Comparison of ENCODE assay signal across 24 cellular contexts in the genomic region with DNA sequence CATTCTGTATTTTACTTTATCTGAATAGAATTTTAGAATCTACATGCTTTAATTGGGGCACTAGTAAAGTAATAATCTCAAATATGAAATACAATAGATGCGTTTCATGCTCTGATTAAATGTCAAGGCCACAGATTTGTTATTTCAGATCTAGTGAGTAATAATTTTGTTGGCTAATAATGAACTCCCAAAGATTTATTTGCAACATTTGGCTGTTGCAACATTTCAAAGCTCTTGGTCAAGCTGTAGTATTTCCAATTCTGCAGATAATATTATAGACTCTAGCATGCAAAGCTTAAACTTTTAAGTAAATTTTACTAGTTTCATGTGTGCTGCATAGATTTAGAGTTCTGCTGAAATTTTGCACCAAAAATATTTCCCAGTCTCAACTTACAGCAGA. TPM values are rescaled to one million over a fixed set of nuclear protein-coding genes. Genes with fewer than 3 reads are reported as not detected.
DNase-seq lines count a peak whose midpoint lies in the region; ATAC-seq, FAIRE-seq and TF ChIP-seq lines count a peak whose summit lies in the region.
"Had no signal": no experiment of that assay in that cellular context is flagged by ENCODE, and none has a peak within 500 bp of the region (broad histone marks: within the 10 kb centered on the region; RNA-seq: fewer than 3 reads in every experiment).

No MANE protein-coding gene starts in this region.

- no peak for FAIRE-seq in small intestine (lab: Jason Lieb, UNC)
- FAIRE-seq: GM12891 had no signal

- intact Hi-C loops in Right ventricle myocardium superior (cut with DNase I) = no loop called here
- intact Hi-C loops in right cardiac atrium (cut with DNase I) = no loop called here

- H3K4me3 ChIP-seq in right cardiac atrium (ENCODE audit: low read length) (no peak overlapping the region), fibroblast of mammary gland (ENCODE audit: control insufficient read depth, low read depth, low read length) (no peak overlapping the region), skeletal muscle satellite cell (ENCODE audit: low read length) (no peak overlapping the region), MM.1S (ENCODE audit: low read length) (no peak overlapping the region), small intestine (ENCODE audit: low read depth in 1 of 2, low read length in 2 of 2) (no peak overlapping the region)
- H3K4me3 ChIP-seq: BLaER1, left lung, neural progenitor cell, tibial nerve had no signal

- no peak overlapping the region for H3K27ac ChIP-seq in right cardiac atrium (ENCODE audit: low read length)
- H3K27ac ChIP-seq in MM.1S (ENCODE audit: low read length) = no peak overlapping the region
- no peak overlapping the region for H3K27ac ChIP-seq in small intestine (ENCODE audit: low read depth in 1 of 2, low read length in 1 of 2)
- H3K27ac ChIP-seq: BLaER1, left lung, neural progenitor cell, tibial nerve had no signal

- H3K9ac ChIP-seq in skeletal muscle satellite cell (ENCODE audit: low read depth, low read length) = no peak overlapping the region
- H3K9ac ChIP-seq in MM.1S (ENCODE audit: low read length) = no peak overlapping the region
- H3K9ac ChIP-seq: BLaER1, neural progenitor cell had no signal

- no peaks in the 10 kb centered on the region for H3K27me3 ChIP-seq in right cardiac atrium (ENCODE audit: control insufficient read depth, insufficient read depth)
- no peaks in the 10 kb centered on the region for H3K27me3 ChIP-seq in skeletal muscle satellite cell (ENCODE audit: control insufficient read depth, insufficient read depth, low read length)
- H3K27me3 ChIP-seq in MM.1S (replicated peaks; ENCODE audit: insufficient read depth, low read length) = no peaks in the 10 kb centered on the region
- H3K27me3 ChIP-seq in small intestine (ENCODE audit: control insufficient read depth in 2 of 2, insufficient read depth in 2 of 2, low read length in 2 of 2) = no peaks in the 10 kb centered on the region
- H3K27me3 ChIP-seq: BLaER1, left lung, neural progenitor cell, tibial nerve had no signal

- no peaks in the 10 kb centered on the region for H3K9me3 ChIP-seq in right cardiac atrium (ENCODE audit: control insufficient read depth, low read length)
- no peaks in the 10 kb centered on the region for H3K9me3 ChIP-seq in skeletal muscle satellite cell (replicated peaks; ENCODE audit: low read length)
- no peaks in the 10 kb centered on the region for H3K9me3 ChIP-seq in MM.1S (replicated peaks; ENCODE audit: insufficient read depth, low read length)
- no peaks in the 10 kb centered on the region for H3K9me3 ChIP-seq in small intestine (ENCODE audit: control insufficient read depth, low read depth)
- H3K9me3 ChIP-seq: BLaER1, left lung, tibial nerve had no signal

- H3K4me1 ChIP-seq in right cardiac atrium (ENCODE audit: control insufficient read depth, insufficient read depth, low read length) (peaks cover 2% of the 10 kb centered on the region), skeletal muscle satellite cell (ENCODE audit: control insufficient read depth, insufficient read depth, low read length) (peaks cover 16% of the 10 kb centered on the region), MM.1S (ENCODE audit: low read length) (peaks cover 9% of the 10 kb centered on the region), small intestine (ENCODE audit: control insufficient read depth in 2 of 2, insufficient read depth in 1 of 2, low read depth in 1 of 2, low read length in 1 of 2) (no peaks in the 10 kb centered on the region)
- H3K4me1 ChIP-seq: left lung, neural progenitor cell had no signal

- no peaks in the 10 kb centered on the region for H3K9me2 ChIP-seq in MM.1S (replicated peaks; ENCODE audit: insufficient read depth, low read length)

- H3K4me2 ChIP-seq in skeletal muscle satellite cell (ENCODE audit: low read length) = peak overlapping the region; percentile 35
- H3K4me2 ChIP-seq in MM.1S (ENCODE audit: low read depth, low read length) = no peak overlapping the region
- H3K4me2 ChIP-seq: BLaER1, neural progenitor cell had no signal

- no peak for TF ChIP-seq CTCF in fibroblast of mammary gland (conservative IDR thresholded peaks at IDR 0.05; ENCODE audit: control insufficient read depth, insufficient read depth, low read depth, low read length)
- TF ChIP-seq CTCF in MM.1S (IDR thresholded peaks at IDR 0.05; ENCODE audit: low read length) = no peak

- H3K79me2 ChIP-seq in MM.1S (ENCODE audit: low read length) = no peaks in the 10 kb centered on the region

- 60% methylated on average over 1 of the region's 1 CpG for WGBS in right cardiac atrium
- 61 to 86% (median 66%) methylated on average over 1 of the region's 1 CpG for WGBS in small intestine, 3 donors

- ATAC-seq in Right ventricle myocardium superior (ENCODE audit: poor library complexity) = peak; percentile 29
- no peak for ATAC-seq in right cardiac atrium
- ATAC-seq in SK-N-SH treated with all-trans-retinoic acid at 6 μM for 48 hours = no peak
- ATAC-seq: left lung had no signal

- H3F3A ChIP-seq in MM.1S (ENCODE audit: insufficient read depth, low read length) = no peaks in the 10 kb centered on the region

- H2AFZ ChIP-seq in MM.1S (ENCODE audit: low read length) = no peak overlapping the region
- H2AFZ ChIP-seq: neural progenitor cell had no signal

- no peaks in the 10 kb centered on the region for H3K36me3 ChIP-seq in skeletal muscle satellite cell (ENCODE audit: insufficient read depth, low read length)
- H3K36me3 ChIP-seq in MM.1S (replicated peaks; ENCODE audit: insufficient read depth, low read length) = no peaks in the 10 kb centered on the region
- no peaks in the 10 kb centered on the region for H3K36me3 ChIP-seq in small intestine (ENCODE audit: control insufficient read depth in 2 of 2, insufficient read depth in 2 of 2, low read length in 2 of 2)
- H3K36me3 ChIP-seq: BLaER1, left lung, neural progenitor cell, tibial nerve had no signal

- no peak for DNase-seq in Right ventricle myocardium superior
- no peak for DNase-seq in right cardiac atrium
- peak; percentile 65 for DNase-seq in fibroblast of mammary gland (ENCODE audit: low read depth)
- DNase-seq in MM.1S = no peak
- no peak for DNase-seq in cerebellar cortex (ENCODE audit: low spot score)
- DNase-seq in small intestine = no peak
- DNase-seq: activated CD4-positive, alpha-beta memory T cell treated with anti-CD3 and anti-CD28 coated beads, Interleukin-2, amount 10 ng/mL, durations not matched to agents 7 days and 5 days; activated T-cell treated with anti-CD3 and anti-CD28 coated beads for 4 hours; cerebellar nuclear complex; DMS153; H9; immature natural killer cell; left lung; NCI-H345; SIG-M5; stimulated activated CD4-positive, alpha-beta T cell treated with anti-CD3 and anti-CD28 coated beads, Interleukin-12 subunit alpha, Interleukin-12 subunit beta, amount 100 ng/mL, for 4 hours; stimulated activated CD4-positive, alpha-beta T cell treated with anti-CD3 and anti-CD28 coated beads, Interleukin-2, amount 100 ng/mL, for 48 hours; T-helper 9 cell had no signal

- H4K20me1 ChIP-seq in MM.1S (ENCODE audit: insufficient read depth, low read length) = no peaks in the 10 kb centered on the region
- H4K20me1 ChIP-seq: BLaER1 had no signal

TF ChIP-seq in SK-N-SH treated with all-trans-retinoic acid at 6 μM for 48 hours, 23 proteins besides CTCF, POLR2A, EP300 and RAD21:
- TF ChIP-seq ISL1 (CRISPR knock-in tag; IDR thresholded peaks at IDR 0.05) = peak; percentile 23; the same call in 1 of the 2 replicates
- no peak for TF ChIP-seq TSHZ2 (CRISPR knock-in tag; IDR thresholded peaks at IDR 0.05)
- TF ChIP-seq, protein P1, sequence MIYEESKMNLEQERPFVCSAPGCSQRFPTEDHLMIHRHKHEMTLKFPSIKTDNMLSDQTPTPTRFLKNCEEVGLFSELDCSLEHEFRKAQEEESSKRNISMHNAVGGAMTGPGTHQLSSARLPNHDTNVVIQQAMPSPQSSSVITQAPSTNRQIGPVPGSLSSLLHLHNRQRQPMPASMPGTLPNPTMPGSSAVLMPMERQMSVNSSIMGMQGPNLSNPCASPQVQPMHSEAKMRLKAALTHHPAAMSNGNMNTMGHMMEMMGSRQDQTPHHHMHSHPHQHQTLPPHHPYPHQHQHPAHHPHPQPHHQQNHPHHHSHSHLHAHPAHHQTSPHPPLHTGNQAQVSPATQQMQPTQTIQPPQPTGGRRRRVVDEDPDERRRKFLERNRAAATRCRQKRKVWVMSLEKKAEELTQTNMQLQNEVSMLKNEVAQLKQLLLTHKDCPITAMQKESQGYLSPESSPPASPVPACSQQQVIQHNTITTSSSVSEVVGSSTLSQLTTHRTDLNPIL (CRISPR knock-in tag; IDR thresholded peaks at IDR 0.05; ENCODE audit: low read depth) = no peak

RNA-seq across cellular contexts. Expression of gene LRRN3, which starts 16.6 kb away (rescaled TPM):
- total RNA-seq in Right ventricle myocardium superior (14.8 TPM), right cardiac atrium (10 to 100 TPM; 15.3 to 44.8 (median 27.5) TPM)
- polyA plus RNA-seq in right cardiac atrium (25.1 TPM), small intestine (under 1 TPM in 2 of 3 donors, not detected in 1; 0.27 to 0.72 TPM)
- total RNA-seq in skeletal muscle satellite cell (2012; rRNA removed) = 0.66 TPM in 1 of 2 replicates, not detected in the other
